In genomic region chr3:8621872-8622271, GRCh38 we compare ENCODE assay signal across 19 cellular contexts. TPM values are rescaled to one million over a fixed set of nuclear protein-coding genes. Genes with fewer than 3 reads are reported as not detected.
DNase-seq lines count a peak whose midpoint lies in the region; ATAC-seq and TF ChIP-seq lines count a peak whose summit lies in the region.
"Had no signal": no experiment of that assay in that cellular context is flagged by ENCODE, and none has a peak within 500 bp of the region (broad histone marks: within the 10 kb centered on the region; RNA-seq: fewer than 3 reads in every experiment).

No MANE protein-coding gene starts in this region.

- H3K4me3 ChIP-seq in mammary epithelial cell (replicated peaks in 1 of 3; ENCODE audit: insufficient read depth in 1 of 3, low read depth in 2 of 3, low read length in 3 of 3) (no peak overlapping the region), ascending aorta (no peak overlapping the region), upper lobe of right lung (no peak overlapping the region)

- TF ChIP-seq CTCF in MCF 10A (IDR thresholded peaks at IDR 0.05; ENCODE audit: unreplicated experiment) (no peak), mammary epithelial cell (conservative IDR thresholded peaks at IDR 0.05 in 1 of 2, IDR thresholded peaks at IDR 0.05 in 1 of 2; ENCODE audit: extremely low read depth in 1 of 2, insufficient read depth in 1 of 2, low read depth in 1 of 2, low read length in 2 of 2) (no peak), ascending aorta (IDR thresholded peaks at IDR 0.05) (no peak), upper lobe of right lung (IDR thresholded peaks at IDR 0.05) (no peak), H9 (conservative IDR thresholded peaks at IDR 0.05) (no peak), WTC11 (IDR thresholded peaks at IDR 0.05) (no peak)

- H2BK5ac ChIP-seq in H9 (ENCODE audit: insufficient read length, low read length) = no peak overlapping the region

- BruUV-seq in MCF 10A (replicated peaks; lab: Mats Ljungman, UMichigan) = no TSS peak
- no TSS peak for BruUV-seq in mammary epithelial cell (replicated peaks; lab: Mats Ljungman, UMichigan)

- in situ Hi-C loops in mammary epithelial cell (cut with MboI; ENCODE audit: low sequenced_read_pairs in 2 of 2) = no loop called here

- H3K4me2 ChIP-seq in mammary epithelial cell (ENCODE audit: insufficient read depth, low read depth, low read length) (no peak overlapping the region), H9 (ENCODE audit: insufficient read depth, insufficient read length, low read length) (no peak overlapping the region)

- no peak overlapping the region for H3T11ph ChIP-seq in H9 (ENCODE audit: low read length)

- H3K4me1 ChIP-seq in mammary epithelial cell (ENCODE audit: insufficient read depth, low read length) (peaks cover 3% of the 10 kb centered on the region), ascending aorta (peaks cover 5 to 11% of the 10 kb centered on the region in 2 donors), upper lobe of right lung (peaks cover 8% of the 10 kb centered on the region), H9 (ENCODE audit: insufficient read depth, low read length) (no peaks in the 10 kb centered on the region; the same call in 1 of the 2 replicates)

- no peaks in the 10 kb centered on the region for H4K20me1 ChIP-seq in mammary epithelial cell (ENCODE audit: insufficient read depth, low read length)
- no peaks in the 10 kb centered on the region for H4K20me1 ChIP-seq in H9 (ENCODE audit: control insufficient read depth, insufficient read depth, insufficient read length)

- H2AFZ ChIP-seq in mammary epithelial cell (ENCODE audit: low read depth, low read length) = no peak overlapping the region
- no peak overlapping the region for H2AFZ ChIP-seq in H9 (ENCODE audit: low read length)

- no peak overlapping the region for H2BK12ac ChIP-seq in H9 (ENCODE audit: insufficient read length, low read depth, low read length)

- no peak overlapping the region for H3K23ac ChIP-seq in H9 (ENCODE audit: insufficient read length, low read depth, low read length)

- H2BK20ac ChIP-seq in H9 (ENCODE audit: low read depth, low read length, poor library complexity, severe bottlenecking) = no peak overlapping the region

- peaks cover 11% of the 10 kb centered on the region for H3K4me1 Mint-ChIP-seq in MCF 10A (ENCODE audit: insufficient read depth, unreplicated experiment)
- H3K4me1 Mint-ChIP-seq in H9 = peaks cover 10 to 12% of the 10 kb centered on the region in 2 experiments
- peaks cover 11% of the 10 kb centered on the region for H3K4me1 Mint-ChIP-seq in WTC11

- no peak overlapping the region for H3K4me3 Mint-ChIP-seq in MCF 10A (ENCODE audit: unreplicated experiment)
- no peak overlapping the region for H3K4me3 Mint-ChIP-seq in H9
- H3K4me3 Mint-ChIP-seq in WTC11 = no peak overlapping the region
- H3K4me3 Mint-ChIP-seq: activated CD4-positive, alpha-beta T cell treated with anti-CD3 and anti-CD28 coated beads, Interleukin-2, amount 10 ng/mL, durations not matched to agents 7 days and 5 days; activated T-cell treated with anti-CD3 and anti-CD28 coated beads, Interleukin-2, amount 50 U/mL, for 72 hours; nephron progenitor cell; T-helper 1 cell treated with Interleukin-12 subunit alpha and Interleukin-12 subunit beta and Interleukin-4 antibody, amounts not matched to agents 30 μg/mL and 1 μg/mL, for 36 hours had no signal

- H3K18ac ChIP-seq in H9 (ENCODE audit: insufficient read length, low read depth, low read length) = no peak overlapping the region

- no peaks in the 10 kb centered on the region for H3K36me3 Mint-ChIP-seq in MCF 10A (ENCODE audit: insufficient read depth, unreplicated experiment)
- no peaks in the 10 kb centered on the region; a peak in 1 of 7 replicates for H3K36me3 Mint-ChIP-seq in H9 (ENCODE audit: insufficient read depth in 1 of 3, low read depth in 3 of 3)
- no peaks in the 10 kb centered on the region; the same call in 1 of the 2 replicates for H3K36me3 Mint-ChIP-seq in WTC11

- H3K9me3 ChIP-seq in mammary epithelial cell (replicated peaks; ENCODE audit: insufficient read depth, low read length) = no peaks in the 10 kb centered on the region
- no peaks in the 10 kb centered on the region for H3K9me3 ChIP-seq in ascending aorta
- no peaks in the 10 kb centered on the region for H3K9me3 ChIP-seq in upper lobe of right lung
- H3K9me3 ChIP-seq in H9 (ENCODE audit: control insufficient read depth, low read depth, low read length) = no peaks in the 10 kb centered on the region

- peaks cover 3% of the 10 kb centered on the region for H3K27me3 ChIP-seq in mammary epithelial cell (ENCODE audit: insufficient read depth, low read length)
- H3K27me3 ChIP-seq in ascending aorta = no peaks in the 10 kb centered on the region
- H3K27me3 ChIP-seq in upper lobe of right lung = no peaks in the 10 kb centered on the region
- H3K27me3 ChIP-seq in H9 (ENCODE audit: insufficient read depth, low read length) = no peaks in the 10 kb centered on the region

- H4K8ac ChIP-seq in H9 (replicated peaks; ENCODE audit: insufficient read length, low read depth, low read length) = no peak overlapping the region

- peak; percentile 46 for DNase-seq in MCF 10A (ENCODE audit: unreplicated experiment)
- DNase-seq in mammary epithelial cell = no peak
- peak in 1 of 2 donors; percentile 66 for DNase-seq in ascending aorta (ENCODE audit: low spot score in 2 of 2)
- DNase-seq in islet precursor cell = peak; percentile 66
- DNase-seq in upper lobe of right lung = no peak
- DNase-seq in H9 = no peak
- no peak for DNase-seq in WTC11 (ENCODE audit: low spot score)
- no peak for DNase-seq in activated CD4-positive, CD25-positive, alpha-beta regulatory T cell treated with anti-CD3 and anti-CD28 coated beads, Interleukin-2, amount 50 U/mL, for 72 hours
- DNase-seq: activated CD4-positive, alpha-beta T cell treated with anti-CD3 and anti-CD28 coated beads, Interleukin-2, amount 10 ng/mL, durations not matched to agents 7 days and 5 days; activated T-cell treated with anti-CD3 and anti-CD28 coated beads, Interleukin-2, amount 50 U/mL, for 72 hours; anterior cingulate cortex; effector CD4-positive, alpha-beta T cell; glutamatergic neuron; NCI-H1105 treated with DMSO at 0.1 percent for 48 hours; nephron progenitor cell had no signal

- no peak overlapping the region for H3K14ac ChIP-seq in H9 (ENCODE audit: insufficient read depth, low read length)

- ATAC-seq in upper lobe of right lung (no peak), WTC11 (no peak)
- ATAC-seq: activated T-cell treated with anti-CD3 and anti-CD28 coated beads, Interleukin-2, amount 50 U/mL, for 72 hours; HepG2; sciatic nerve had no signal

- dilution Hi-C loops in mammary epithelial cell (cut with HindIII; ENCODE audit: low sequenced_read_pairs) = loop anchor here (25.0 kb wide), 1 partner anchor 185 kb away; no protein-coding TSS in a partner anchor

- H3K9ac ChIP-seq in mammary epithelial cell (ENCODE audit: insufficient read depth, low read length) (no peak overlapping the region), H9 (ENCODE audit: extremely low read depth, insufficient read length, low read length) (no peak overlapping the region)

- POLR2A ChIA-PET in MCF 10A (lab: Yijun Ruan, JAX) = no interaction called here
- POLR2A ChIA-PET in WTC11 (lab: Charles Lee) = interaction anchor here (0.6 kb wide), 1 partner anchor 66 kb away, joined by 5 read pairs; no protein-coding TSS in a partner anchor

- H3K9me3 Mint-ChIP-seq in MCF 10A (ENCODE audit: unreplicated experiment) (no peaks in the 10 kb centered on the region), H9 (peaks cover 5 to 6% of the 10 kb centered on the region in 2 experiments; a peak in 4 of 5 replicates), WTC11 (peaks cover 19% of the 10 kb centered on the region)
- H3K9me3 Mint-ChIP-seq: T-helper 1 cell treated with Interleukin-12 subunit alpha and Interleukin-12 subunit beta and Interleukin-4 antibody, amounts not matched to agents 30 μg/mL and 1 μg/mL, for 36 hours had no signal

- H3K56ac ChIP-seq in H9 (ENCODE audit: insufficient read length, low read depth, low read length) = no peak overlapping the region

- intact Hi-C loops in MCF 10A (cut with micrococcal nuclease) = loop anchor here (10.0 kb wide), 1 partner anchor 297 kb away; no protein-coding TSS in a partner anchor
- intact Hi-C loops in mammary epithelial cell (cut with micrococcal nuclease) = loop anchor here (5.0 kb wide), 2 partner anchors 140 to 300 kb away; no protein-coding TSS in a partner anchor
- intact Hi-C loops in ascending aorta (cut with DNase I) = loop anchor here (2.0 kb wide), 1 partner anchor 179 kb away; no protein-coding TSS in a partner anchor
- intact Hi-C loops in upper lobe of right lung (cut with DNase I) = loop anchor here (5.0 kb wide), 1 partner anchor 180 kb away; no protein-coding TSS in a partner anchor

- CTCF ChIA-PET in MCF 10A (lab: Yijun Ruan, JAX) = interaction anchor here (0.7 to 3.1 kb wide), 17 partner anchors 11 to 207 kb away, joined by 3 to 71 read pairs (median 3); no protein-coding TSS in a partner anchor
- CTCF ChIA-PET in mammary epithelial cell (lab: Charles Lee; ENCODE audit: low non-redundant PET) = interaction anchor here (0.5 to 0.9 kb wide), 2 partner anchors 131 to 180 kb away, joined by 4 read pairs; no protein-coding TSS in a partner anchor
- CTCF ChIA-PET in WTC11 (lab: Charles Lee) = interaction anchor here (0.9 to 2.2 kb wide), 6 partner anchors 121 to 297 kb away, joined by 4 to 11 read pairs (median 9); partner anchors contain the start of gene LMCD1

- no peak overlapping the region for H3K27ac Mint-ChIP-seq in MCF 10A (ENCODE audit: low read depth, unreplicated experiment)
- no peak overlapping the region for H3K27ac Mint-ChIP-seq in H9
- H3K27ac Mint-ChIP-seq in WTC11 = no peak overlapping the region
- H3K27ac Mint-ChIP-seq: activated CD4-positive, alpha-beta T cell treated with anti-CD3 and anti-CD28 coated beads, Interleukin-2, amount 10 ng/mL, durations not matched to agents 7 days and 5 days; activated T-cell treated with anti-CD3 and anti-CD28 coated beads, Interleukin-2, amount 50 U/mL, for 72 hours; nephron progenitor cell; T-helper 1 cell treated with Interleukin-12 subunit alpha and Interleukin-12 subunit beta and Interleukin-4 antibody, amounts not matched to agents 30 μg/mL and 1 μg/mL, for 36 hours had no signal

- no peak overlapping the region for H2BK120ac ChIP-seq in H9 (ENCODE audit: low read depth, low read length, poor library complexity, severe bottlenecking)

- no peak overlapping the region for H4K91ac ChIP-seq in H9 (ENCODE audit: insufficient read length, low read depth, low read length)

- H3K23me2 ChIP-seq in H9 (ENCODE audit: insufficient read length, low read depth, low read length, poor library complexity, severe bottlenecking) = no peaks in the 10 kb centered on the region

- no peak overlapping the region for H2BK15ac ChIP-seq in H9 (ENCODE audit: low read depth, low read length)

- no peak overlapping the region for H4K5ac ChIP-seq in H9 (ENCODE audit: insufficient read length, low read depth, low read length)

- H3K4ac ChIP-seq in H9 (ENCODE audit: low read depth, low read length) = no peak overlapping the region

- H3K79me2 ChIP-seq in mammary epithelial cell (ENCODE audit: insufficient read depth, low read length) (no peaks in the 10 kb centered on the region), H9 (ENCODE audit: insufficient read depth, low read length) (no peaks in the 10 kb centered on the region)

- H3K27ac ChIP-seq in mammary epithelial cell (ENCODE audit: insufficient read depth, low read depth, low read length) (no peak overlapping the region), ascending aorta (peak overlapping the region; percentile 19 to 35), upper lobe of right lung (peak overlapping the region; percentile 42), H9 (ENCODE audit: insufficient read length, low read depth, low read length) (no peak overlapping the region)
- H3K27ac ChIP-seq: 22Rv1 had no signal

- H3K79me1 ChIP-seq in H9 (ENCODE audit: insufficient read depth, low read depth, low read length, poor library complexity, severe bottlenecking) = no peaks in the 10 kb centered on the region

- 73% methylated on average over 4 of the region's 4 CpGs for WGBS in mammary epithelial cell (ENCODE audit: low coverage, missing lambda C conversion rate)
- WGBS in H9 (ENCODE audit: extremely low coverage, insufficient read length, low lambda C conversion rate) = no CpG with 5 or more reads among the region's 4 CpGs

- H3K27me3 Mint-ChIP-seq in MCF 10A (ENCODE audit: insufficient read depth, unreplicated experiment) (no peaks in the 10 kb centered on the region), H9 (ENCODE audit: low read depth) (peaks cover 2% of the 10 kb centered on the region), WTC11 (ENCODE audit: low read depth) (peaks cover 4% of the 10 kb centered on the region; the same call in 1 of the 2 replicates)
- H3K27me3 Mint-ChIP-seq: activated CD4-positive, alpha-beta T cell treated with anti-CD3 and anti-CD28 coated beads, Interleukin-2, amount 10 ng/mL, durations not matched to agents 7 days and 5 days had no signal

- H3K36me3 ChIP-seq in mammary epithelial cell (ENCODE audit: insufficient read depth, low read length) (no peaks in the 10 kb centered on the region), ascending aorta (no peaks in the 10 kb centered on the region), upper lobe of right lung (no peaks in the 10 kb centered on the region)

- H2AK5ac ChIP-seq in H9 (ENCODE audit: insufficient read length, low read length) = no peak overlapping the region

RNA-seq across cellular contexts. Expression of gene SSUH2, which starts 22.7 kb away (rescaled TPM):
- 0.32 and 0.51 TPM in 2 replicates for total RNA-seq in MCF 10A (2022)
- under 1 TPM in 1 of 2 donors, not detected in 1; 0.28 TPM for total RNA-seq in mammary epithelial cell
- polyA plus RNA-seq in mammary epithelial cell = 0.31 TPM
- polyA minus RNA-seq in mammary epithelial cell = not detected
- total RNA-seq in ascending aorta = not detected
- total RNA-seq in upper lobe of right lung = not detected
- total RNA-seq in H9 (2021) = 0.61 and 0.64 TPM in 2 replicates
- 0.44 to 0.94 TPM (median 0.57 TPM) in 3 replicates for total RNA-seq in WTC11 (2021)
- total RNA-seq: activated CD4-positive, alpha-beta T cell treated with anti-CD3 and anti-CD28 coated beads, Interleukin-2, amount 10 ng/mL, durations not matched to agents 7 days and 5 days had no signal

Comparison
In these comparisons a context has a peak if more than half of its experiments do, and no peak if none do; other contexts are left out.
1. DNase-seq: peak in MCF 10A (single experiment) and islet precursor cell (single experiment); none in mammary epithelial cell (single experiment), upper lobe of right lung (single experiment), H9 (single experiment), WTC11 (single experiment) and activated CD4-positive, CD25-positive, alpha-beta regulatory T cell treated with anti-CD3 and anti-CD28 coated beads, Interleukin-2, amount 50 U/mL, for 72 hours (single experiment).
2. H3K27ac ChIP-seq: peak in ascending aorta (2 of 2) and upper lobe of right lung (single experiment); none in mammary epithelial cell (single experiment) and H9 (single experiment).